Comparison of ENCODE assay signal across 1 cellular context in genomic region chr22:29907753-29908515, GRCh38.
A peak's percentile ranks its signal among the peaks of the same experiment; 100 is the strongest.
TF ChIP-seq lines count a peak whose summit lies in the region.

No MANE protein-coding gene starts in this region.

TF ChIP-seq in K562, 482 proteins besides CTCF, POLR2A, EP300 and RAD21 (continued from another document and continues in another):
- TF ChIP-seq MNT (conservative IDR thresholded peaks at IDR 0.05) (0 out of 4 replicates have a peak, but pooled peaks of 1 of the 2 experiments have one; percentile 22), NR0B1 (IDR thresholded peaks at IDR 0.05; ENCODE audit: partially characterized antibody) (no peak), ZNF318 (IDR thresholded peaks at IDR 0.05; ENCODE audit: borderline replicate concordance in 1 of 2, low read depth in 1 of 2) (peak in 1 of 2 experiments; percentile 44; a peak in 1 of 4 replicates), TAF9B (IDR thresholded peaks at IDR 0.05; ENCODE audit: partially characterized antibody) (no peak), ZNF165 (CRISPR knock-in tag; IDR thresholded peaks at IDR 0.05; ENCODE audit: borderline replicate concordance) (no peak), ZNF449 (CRISPR knock-in tag; IDR thresholded peaks at IDR 0.05) (no peak), DMBX1 (CRISPR knock-in tag; IDR thresholded peaks at IDR 0.05; ENCODE audit: borderline replicate concordance) (no peak), RCOR1 (IDR thresholded peaks at IDR 0.05; ENCODE audit: borderline replicate concordance in 1 of 2, low read depth in 2 of 2, low read length in 2 of 2) (peak in 1 of 2 experiments; percentile 58; a peak in 1 of 4 replicates), PRPF4 (IDR thresholded peaks at IDR 0.05; ENCODE audit: insufficient read depth, low read depth, low read length, poor library complexity, severe bottlenecking) (no peak), BCL6 (CRISPR knock-in tag; IDR thresholded peaks at IDR 0.05) (no peak), ZBTB26 (CRISPR knock-in tag; IDR thresholded peaks at IDR 0.05) (no peak), TARDBP (IDR thresholded peaks at IDR 0.05) (no peak), ATF1 (CRISPR knock-in tag; IDR thresholded peaks at IDR 0.05) (no peak), ATF1 (tag; IDR thresholded peaks at IDR 0.05) (peak; percentile 40; the same call in 1 of the 2 replicates), POLR2AphosphoS5 (IDR thresholded peaks at IDR 0.05; ENCODE audit: control insufficient read depth, insufficient read depth, low read depth, low read length) (0 out of 2 replicates have a peak, but pooled peaks have one; percentile 31), CTBP1 (IDR thresholded peaks at IDR 0.05; ENCODE audit: borderline replicate concordance) (peak; percentile 50; the same call in 1 of the 2 replicates), RBM39 (optimal IDR thresholded peaks at IDR 0.05; ENCODE audit: low read depth, low read length) (no peak), NCOR1 (IDR thresholded peaks at IDR 0.05) (peak; percentile 37; the same call in 1 of the 2 replicates), BACH1 (tag; IDR thresholded peaks at IDR 0.05) (no peak), NFIC (IDR thresholded peaks at IDR 0.05) (peak; percentile 98), ATF7 (IDR thresholded peaks at IDR 0.05) (peak; percentile 85), BMI1 (IDR thresholded peaks at IDR 0.05; ENCODE audit: low read length) (no peak), TCF7L2 (IDR thresholded peaks at IDR 0.05; ENCODE audit: low read depth, low read length) (no peak), MEIS2 (IDR thresholded peaks at IDR 0.05; ENCODE audit: partially characterized antibody) (peak; percentile 94), IRF1 (CRISPR knock-in tag; IDR thresholded peaks at IDR 0.05; ENCODE audit: borderline replicate concordance) (no peak), MITF (IDR thresholded peaks at IDR 0.05) (no peak), TAL1 (IDR thresholded peaks at IDR 0.05) (no peak), ZNF398 (CRISPR knock-in tag; IDR thresholded peaks at IDR 0.05) (no peak), ZNF24 (IDR thresholded peaks at IDR 0.05) (no peak), HINFP (tag; conservative IDR thresholded peaks at IDR 0.05; ENCODE audit: low read depth) (peak; percentile 97), CTCFL (IDR thresholded peaks at IDR 0.05; ENCODE audit: borderline replicate concordance, insufficient read depth, low read depth, low read length, poor library complexity, severe bottlenecking) (no peak), JUND (IDR thresholded peaks at IDR 0.05; ENCODE audit: borderline replicate concordance, low read depth, low read length) (peak; percentile 98), JUND (tag; IDR thresholded peaks at IDR 0.05; ENCODE audit: borderline replicate concordance, low read depth, low read length) (peak; percentile 98; the same call in 2 of the 3 replicates), SOX6 (IDR thresholded peaks at IDR 0.05) (peak; percentile 57)
